ENCODE assay signal across 8 cellular contexts in the genomic region with DNA sequence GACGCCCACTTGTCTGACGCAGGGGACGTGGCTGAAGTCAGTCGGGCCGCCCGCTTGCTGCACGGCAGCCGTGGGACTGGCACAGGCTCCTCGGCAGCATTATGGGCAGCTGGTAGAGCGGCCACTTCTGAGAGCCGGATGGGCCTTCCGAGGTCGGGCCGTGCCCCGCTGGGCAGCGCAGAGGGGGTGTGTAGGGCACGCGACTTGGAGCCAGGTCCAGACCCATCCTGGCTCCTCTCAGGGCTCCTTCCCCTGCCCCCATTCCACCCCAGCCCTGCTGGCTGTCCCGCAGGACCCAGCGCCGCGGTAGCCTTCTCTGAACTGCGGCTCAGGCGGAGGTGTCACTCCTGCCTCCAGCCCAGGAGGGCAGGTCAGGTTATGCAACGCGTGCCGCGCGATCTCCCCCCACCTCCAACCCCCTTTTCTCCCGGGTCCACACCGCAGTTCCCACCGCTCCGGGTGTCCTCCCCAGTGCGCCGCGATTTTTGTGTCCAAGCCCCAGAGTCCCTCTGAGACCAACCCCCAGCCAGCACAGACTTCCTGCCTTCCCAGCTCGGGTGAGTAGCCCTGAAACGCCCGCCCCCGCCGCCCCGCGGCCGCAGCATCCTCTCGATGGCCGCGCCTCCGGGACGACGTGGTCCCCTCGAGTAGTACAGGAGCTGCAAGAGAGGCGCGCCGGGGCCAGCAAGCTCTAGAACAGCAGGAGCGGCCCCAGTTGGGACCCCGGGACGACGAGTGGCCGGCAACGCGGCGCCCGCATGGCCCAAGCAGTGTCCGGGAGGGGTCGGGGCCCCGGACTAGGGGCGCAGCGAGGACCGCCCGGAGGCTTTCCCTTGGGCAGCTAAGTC. TPM values are rescaled to one million over a fixed set of nuclear protein-coding genes. Genes with fewer than 3 reads are reported as not detected.
DNase-seq lines count a peak whose midpoint lies in the region; ATAC-seq and TF ChIP-seq lines count a peak whose summit lies in the region.

No MANE protein-coding gene starts in this region.

- no peaks in the 10 kb centered on the region for H3K36me3 ChIP-seq in vagina

- intact Hi-C loops in vagina (cut with DNase I), result no loop called here

- H3K4me3 Mint-ChIP-seq in glutamatergic neuron (ENCODE audit: unreplicated experiment), result peak overlapping the region; percentile 84
- peak overlapping the region; percentile 86 for H3K4me3 Mint-ChIP-seq in osteocyte (ENCODE audit: unreplicated experiment)

- H3K36me3 Mint-ChIP-seq in glutamatergic neuron (ENCODE audit: unreplicated experiment) (peaks cover 3% of the 10 kb centered on the region), osteocyte (ENCODE audit: unreplicated experiment) (peaks cover 3% of the 10 kb centered on the region)

- peak; percentile 55 for DNase-seq in A172 (ENCODE audit: low spot score)
- peak; percentile 47 for DNase-seq in NOMO-1 treated with DMSO at 0.1 percent for 48 hours (lab: John Stamatoyannopoulos, UW; ENCODE audit: unreplicated experiment)
- peak; percentile 51 for DNase-seq in activated naive CD4-positive, alpha-beta T cell treated with Interleukin-2 at 50 U/mL for 16 hours
- peak; percentile 79 for DNase-seq in glutamatergic neuron
- DNase-seq in osteocyte (ENCODE audit: extremely low spot score, unreplicated experiment), result peak; percentile 92
- DNase-seq in vagina (ENCODE audit: extremely low spot score in 2 of 2), result no peak

- H3K27ac Mint-ChIP-seq in glutamatergic neuron (ENCODE audit: unreplicated experiment) (no peak overlapping the region), osteocyte (ENCODE audit: unreplicated experiment) (peak overlapping the region; percentile 81)

- TF ChIP-seq POLR2A in vagina (IDR thresholded peaks at IDR 0.05), result no peak

- H3K4me1 Mint-ChIP-seq in glutamatergic neuron (ENCODE audit: low read depth, unreplicated experiment) (peaks cover 3% of the 10 kb centered on the region), osteocyte (ENCODE audit: unreplicated experiment) (peaks cover 31% of the 10 kb centered on the region)

- H3K9me3 Mint-ChIP-seq in glutamatergic neuron (ENCODE audit: unreplicated experiment) (no peaks in the 10 kb centered on the region), osteocyte (ENCODE audit: unreplicated experiment) (no peaks in the 10 kb centered on the region)

- H3K27me3 Mint-ChIP-seq in glutamatergic neuron (ENCODE audit: unreplicated experiment), result peaks cover 11% of the 10 kb centered on the region
- no peaks in the 10 kb centered on the region for H3K27me3 Mint-ChIP-seq in osteocyte (ENCODE audit: unreplicated experiment)

- TF ChIP-seq CTCF in glutamatergic neuron (IDR thresholded peaks at IDR 0.05; ENCODE audit: partially characterized antibody, unreplicated experiment), result no peak
- peak; percentile 27 for TF ChIP-seq CTCF in osteocyte (IDR thresholded peaks at IDR 0.05)
- TF ChIP-seq CTCF in vagina (IDR thresholded peaks at IDR 0.05), result peak in 1 of 3 experiments; percentile 15

- peaks cover 22% of the 10 kb centered on the region for H3K4me1 ChIP-seq in vagina

- H3K27ac ChIP-seq in vagina, result peak overlapping the region; percentile 49

- H3K9me3 ChIP-seq in vagina, result no peaks in the 10 kb centered on the region

- ATAC-seq in GM18502 (IDR thresholded peaks at IDR 0.05; ENCODE audit: poor library complexity, unreplicated experiment) (peak; percentile 82), HG02970 (IDR thresholded peaks at IDR 0.05; ENCODE audit: low FRiP score, unreplicated experiment) (peak; percentile 74)

- H3K4me3 ChIP-seq in vagina, result peak overlapping the region; percentile 61 to 64

- no peaks in the 10 kb centered on the region for H3K27me3 ChIP-seq in vagina

RNA-seq across cellular contexts. Expression of a gene that starts 41.1 kb away (rescaled TPM):
- 21.9 and 29.3 TPM in 2 replicates for total RNA-seq in A172 (2014; rRNA removed; shearing (Covaris generic))
- total RNA-seq in glutamatergic neuron (ENCODE audit: unreplicated experiment) (36.5 TPM), osteocyte (31.2 and 35.8 TPM in 2 replicates), vagina (41.3 TPM)

Comparison
In these comparisons a context has a peak if more than half of its experiments do, and no peak if none do; other contexts are left out.
1. DNase-seq: peak in A172 (single experiment), NOMO-1 treated with DMSO at 0.1 percent for 48 hours (single experiment), activated naive CD4-positive, alpha-beta T cell treated with Interleukin-2 at 50 U/mL for 16 hours (single experiment), glutamatergic neuron (single experiment) and osteocyte (single experiment); none in vagina (0 of 2).